Comparison of ENCODE assay signal across 9 cellular contexts in the genomic region with DNA sequence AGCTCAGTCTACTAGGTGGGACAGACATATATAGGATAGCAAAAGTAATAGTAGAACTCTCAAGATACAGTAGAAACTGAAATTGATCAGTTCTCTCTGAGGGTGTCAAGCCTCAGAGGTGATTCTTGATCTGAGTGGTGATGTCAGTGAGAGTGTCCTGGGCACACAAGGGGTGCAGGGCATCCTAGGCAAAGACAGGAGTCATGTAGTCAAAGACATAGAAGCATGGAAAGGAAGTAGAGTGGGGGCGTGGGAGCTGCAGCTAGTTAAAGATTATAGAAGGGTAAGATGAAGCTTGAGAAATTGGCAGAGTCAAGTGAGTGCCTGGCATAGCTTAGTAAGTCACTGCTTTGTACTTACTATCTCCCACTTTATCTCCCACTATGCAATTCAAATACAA. TPM values are rescaled to one million over a fixed set of nuclear protein-coding genes. Genes with fewer than 3 reads are reported as not detected.
DNase-seq lines count a peak whose midpoint lies in the region; ATAC-seq and TF ChIP-seq lines count a peak whose summit lies in the region.
"Had no signal": no experiment of that assay in that cellular context is flagged by ENCODE, and none has a peak within 500 bp of the region (broad histone marks: within the 10 kb centered on the region; RNA-seq: fewer than 3 reads in every experiment).

No MANE protein-coding gene starts in this region.

- no peaks in the 10 kb centered on the region for H3K27me3 Mint-ChIP-seq in activated CD4-positive, alpha-beta T cell treated with anti-CD3 and anti-CD28 coated beads, Interleukin-2, amount 10 ng/mL, durations not matched to agents 24 days and 14 days
- no peaks in the 10 kb centered on the region for H3K27me3 Mint-ChIP-seq in endodermal cell (ENCODE audit: insufficient read depth)

- H3K4me3 Mint-ChIP-seq in activated CD4-positive, alpha-beta T cell treated with anti-CD3 and anti-CD28 coated beads, Interleukin-2, amount 10 ng/mL, durations not matched to agents 24 days and 14 days, result no peak overlapping the region
- no peak overlapping the region for H3K4me3 Mint-ChIP-seq in endodermal cell

- peaks cover 28% of the 10 kb centered on the region for H3K4me1 Mint-ChIP-seq in activated CD4-positive, alpha-beta T cell treated with anti-CD3 and anti-CD28 coated beads, Interleukin-2, amount 10 ng/mL, durations not matched to agents 24 days and 14 days
- peaks cover 6% of the 10 kb centered on the region for H3K4me1 Mint-ChIP-seq in endodermal cell

- no peaks in the 10 kb centered on the region for H3K9me3 Mint-ChIP-seq in activated CD4-positive, alpha-beta T cell treated with anti-CD3 and anti-CD28 coated beads, Interleukin-2, amount 10 ng/mL, durations not matched to agents 24 days and 14 days
- H3K9me3 Mint-ChIP-seq in endodermal cell, result no peaks in the 10 kb centered on the region

- ATAC-seq in HG02759 (IDR thresholded peaks at IDR 0.05; ENCODE audit: unreplicated experiment), result peak; percentile 97

- H3K9me3 ChIP-seq in endodermal cell (ENCODE audit: control insufficient read depth, low read length), result no peaks in the 10 kb centered on the region
- no peaks in the 10 kb centered on the region for H3K9me3 ChIP-seq in thyroid gland

- TF ChIP-seq CTCF in endodermal cell (conservative IDR thresholded peaks at IDR 0.05) (no peak), thyroid gland (IDR thresholded peaks at IDR 0.05) (no peak)

- H3K36me3 ChIP-seq in endodermal cell (ENCODE audit: control insufficient read depth, insufficient read depth, low read length) (peaks cover 26% of the 10 kb centered on the region), thyroid gland (no peaks in the 10 kb centered on the region)

- peak overlapping the region; percentile 22 for H3K27ac Mint-ChIP-seq in activated CD4-positive, alpha-beta T cell treated with anti-CD3 and anti-CD28 coated beads, Interleukin-2, amount 10 ng/mL, durations not matched to agents 24 days and 14 days
- H3K27ac Mint-ChIP-seq in endodermal cell, result no peak overlapping the region

- no peak overlapping the region for H3K27ac ChIP-seq in endodermal cell (ENCODE audit: low read depth, low read length)
- H3K27ac ChIP-seq in thyroid gland, result no peak overlapping the region

- WGBS in endodermal cell (ENCODE audit: insufficient coverage in 1 of 2, insufficient read length in 1 of 2), 2 experiments, result 80 to 84% methylated on average over 1 of the region's 1 CpG
- WGBS in thyroid gland, 2 donors, result 83 to 92% methylated on average over 1 of the region's 1 CpG

- DNase-seq in activated CD4-positive, alpha-beta T cell treated with anti-CD3 and anti-CD28 coated beads, Interleukin-2, amount 10 ng/mL, durations not matched to agents 24 days and 14 days, result peak; percentile 71
- no peak for DNase-seq in activated CD4-positive, alpha-beta T cell treated with anti-CD3 and anti-CD28 coated beads, Interleukin-2, amount 50 U/mL, for 4 hours
- peak; percentile 21 to 41 for DNase-seq in activated CD4-positive, alpha-beta T cell treated with anti-CD3 and anti-CD28 coated beads, Interleukin-2, amount 50 U/mL, for 48 hours
- peak; percentile 21 for DNase-seq in stimulated activated CD4-positive, alpha-beta T cell treated with anti-CD3 and anti-CD28 coated beads, Interleukin-4, amount 100 ng/mL, for 1 hour
- DNase-seq in hypothalamus (lab: John Stamatoyannopoulos, UW), result no peak
- DNase-seq in endodermal cell, result no peak
- DNase-seq in thyroid gland, result no peak
- DNase-seq: hippocampal formation had no signal

- H3K9ac ChIP-seq in endodermal cell (ENCODE audit: extremely low read depth, low read length, poor library complexity, severe bottlenecking), result no peak overlapping the region

- no peak overlapping the region for H3K4me3 ChIP-seq in endodermal cell (ENCODE audit: low read length)
- no peak overlapping the region for H3K4me3 ChIP-seq in thyroid gland (replicated peaks in 1 of 3)

- TF ChIP-seq POLR2A in thyroid gland (IDR thresholded peaks at IDR 0.05), result no peak

- H3K36me3 Mint-ChIP-seq in activated CD4-positive, alpha-beta T cell treated with anti-CD3 and anti-CD28 coated beads, Interleukin-2, amount 10 ng/mL, durations not matched to agents 24 days and 14 days (ENCODE audit: low read depth), result peaks cover 26% of the 10 kb centered on the region
- H3K36me3 Mint-ChIP-seq in endodermal cell (ENCODE audit: low read depth), result peaks cover 15% of the 10 kb centered on the region

- H3K27me3 ChIP-seq in endodermal cell (ENCODE audit: control insufficient read depth, insufficient read depth, low read length, poor library complexity, severe bottlenecking), result no peaks in the 10 kb centered on the region
- no peaks in the 10 kb centered on the region for H3K27me3 ChIP-seq in thyroid gland

- H3K4me1 ChIP-seq in endodermal cell (ENCODE audit: control insufficient read depth, insufficient read depth, low read length) (no peaks in the 10 kb centered on the region), thyroid gland (peaks cover 0 to 10% of the 10 kb centered on the region in 2 donors)

- intact Hi-C loops in activated CD4-positive, alpha-beta T cell treated with anti-CD3 and anti-CD28 coated beads, Interleukin-2, amount 10 ng/mL, durations not matched to agents 24 days and 14 days (cut with micrococcal nuclease), result loop anchor here (1.0 to 5.0 kb wide), 9 partner anchors 33 to 353 kb away; no protein-coding TSS in a partner anchor
- intact Hi-C loops in thyroid gland (cut with DNase I), result no loop called here

RNA-seq across cellular contexts. Expression of gene CDC7, which starts 22.8 kb away (rescaled TPM):
- total RNA-seq in activated CD4-positive, alpha-beta T cell treated with anti-CD3 and anti-CD28 coated beads, Interleukin-2, amount 10 ng/mL, durations not matched to agents 24 days and 14 days, result 21.4 and 22.3 TPM in 2 replicates
- total RNA-seq in endodermal cell (10 to 100 TPM; 41.7 to 44.7 TPM), thyroid gland (1 to 10 TPM; 1.6 to 2.6 (median 2.2) TPM)
- 39.5 TPM for polyA plus RNA-seq in endodermal cell (2013, experiment 1 of 2)
- 39.7 TPM for polyA plus RNA-seq in endodermal cell (2013, experiment 2 of 2)

Comparison
In these comparisons a context has a peak if more than half of its experiments do, and no peak if none do; other contexts are left out.
1. DNase-seq: peak in activated CD4-positive, alpha-beta T cell treated with anti-CD3 and anti-CD28 coated beads, Interleukin-2, amount 10 ng/mL, durations not matched to agents 24 days and 14 days (single experiment), activated CD4-positive, alpha-beta T cell treated with anti-CD3 and anti-CD28 coated beads, Interleukin-2, amount 50 U/mL, for 48 hours (2 of 2) and stimulated activated CD4-positive, alpha-beta T cell treated with anti-CD3 and anti-CD28 coated beads, Interleukin-4, amount 100 ng/mL, for 1 hour (single experiment); none in activated CD4-positive, alpha-beta T cell treated with anti-CD3 and anti-CD28 coated beads, Interleukin-2, amount 50 U/mL, for 4 hours (0 of 2), hypothalamus (0 of 51), endodermal cell (single experiment) and thyroid gland (0 of 2).